1 cellular context compared by ENCODE assay signal in genomic region chr6:109393882-109394281, GRCh38.
A peak's percentile ranks its signal among the peaks of the same experiment; 100 is the strongest.
TF ChIP-seq lines count a peak whose summit lies in the region.

No MANE protein-coding gene starts in this region.

TF ChIP-seq in IMR-90, 13 proteins besides CTCF, POLR2A, EP300 and RAD21:
- TF ChIP-seq BHLHE40 (IDR thresholded peaks at IDR 0.05; ENCODE audit: low read depth, low read length) (no peak), FOS (IDR thresholded peaks at IDR 0.05; ENCODE audit: low read depth, low read length) (peak; percentile 29; the same call in 1 of the 2 replicates), NFE2L2 (IDR thresholded peaks at IDR 0.05; ENCODE audit: low read depth, low read length) (no peak)
TF ChIP-seq in IMR-90: peak in this region for 1.
